ENCODE assay signal across 8 cellular contexts in genomic region chr3:197737319-197737649, GRCh38. TPM values are rescaled to one million over a fixed set of nuclear protein-coding genes. Genes with fewer than 3 reads are reported as not detected.
DNase-seq lines count a peak whose midpoint lies in the region; TF ChIP-seq lines count a peak whose summit lies in the region.

No MANE protein-coding gene starts in this region.

- no peak for TF ChIP-seq POLR2A in ovary (IDR thresholded peaks at IDR 0.05)

- H3K36me3 ChIP-seq in ES-I3 (ENCODE audit: insufficient read depth, low read length): no peaks in the 10 kb centered on the region
- H3K36me3 ChIP-seq in OCI-LY7 (ENCODE audit: insufficient read depth, low read length): peaks cover 15% of the 10 kb centered on the region
- H3K36me3 ChIP-seq in ovary: no peaks in the 10 kb centered on the region

- H3K4me2 ChIP-seq in OCI-LY7 (ENCODE audit: low read length): peak overlapping the region; percentile 87

- H3K27me3 ChIP-seq in ovary: no peaks in the 10 kb centered on the region

- intact Hi-C loops in OCI-LY7 (cut with micrococcal nuclease; ENCODE audit: unreplicated experiment): loop anchor here (1.0 to 2.0 kb wide), 2 partner anchors 12 to 54 kb away; partner anchors contain the start of genes FYTTD1 and LRCH3
- intact Hi-C loops in ovary (cut with DNase I): no loop called here

- no peak for TF ChIP-seq EP300 in ovary (IDR thresholded peaks at IDR 0.05)

- no peaks in the 10 kb centered on the region for H4K20me1 ChIP-seq in OCI-LY7 (ENCODE audit: insufficient read depth, low read length)

- H2AFZ ChIP-seq in OCI-LY7 (ENCODE audit: low read length): peak overlapping the region; percentile 60; the same call in 1 of the 2 replicates

- CTCF ChIA-PET in OCI-LY7 (lab: Charles Lee; ENCODE audit: unreplicated experiment): no interaction called here

- H3K27ac ChIP-seq in OCI-LY7 (ENCODE audit: low read depth, low read length, poor library complexity, severe bottlenecking) (peak overlapping the region; percentile 62), ovary (peak overlapping the region in 1 of 2 donors; percentile 49)

- peak overlapping the region; percentile 93 for H3K9ac ChIP-seq in ES-I3 (ENCODE audit: low read depth, low read length)

- 0 to 1% (median 1%) methylated on average over 6 of the region's 6 CpGs for WGBS in ovary, 3 donors

- TSS peak; percentile 91 for BruUV-seq in OCI-LY7 (replicated peaks; lab: Mats Ljungman, UMichigan)

- no peak for DNase-seq in OCI-LY7 (ENCODE audit: low spot score)
- no peak for DNase-seq in epithelial cell of proximal tubule (ENCODE audit: low read depth)
- no peak for DNase-seq in ovary
- no peak for DNase-seq in NCI-H2196 treated with DMSO at 0.1 percent for 48 hours (lab: John Stamatoyannopoulos, UW; ENCODE audit: unreplicated experiment)
- no peak for DNase-seq in NCI-H2171 treated with DMSO at 0.1 percent for 48 hours (lab: John Stamatoyannopoulos, UW)
- DNase-seq in Ammon's horn (ENCODE audit: low spot score): no peak
- no peak for DNase-seq in central memory CD4-positive, alpha-beta T cell

- POLR2A ChIA-PET in OCI-LY7 (lab: Charles Lee): interaction anchor here (1.0 to 3.7 kb wide), 3 partner anchors 10 to 429 kb away, joined by 4 to 13 read pairs (median 4); no protein-coding TSS in a partner anchor

- TF ChIP-seq CTCF in OCI-LY7 (conservative IDR thresholded peaks at IDR 0.05; ENCODE audit: low read length) (no peak), epithelial cell of proximal tubule (conservative IDR thresholded peaks at IDR 0.05; ENCODE audit: low read depth, low read length) (no peak), ovary (IDR thresholded peaks at IDR 0.05) (no peak)

- H3K4me3 ChIP-seq in OCI-LY7 (ENCODE audit: low read depth, low read length, poor library complexity, severe bottlenecking): peak overlapping the region; percentile 83
- H3K4me3 ChIP-seq in epithelial cell of proximal tubule (ENCODE audit: low read depth, low read length): peak overlapping the region; percentile 95
- peak overlapping the region; percentile 97 for H3K4me3 ChIP-seq in ovary

- H3K9me2 ChIP-seq in OCI-LY7 (ENCODE audit: insufficient read depth, low read length): no peaks in the 10 kb centered on the region

- H3K9me3 ChIP-seq in ES-I3 (ENCODE audit: control insufficient read depth, insufficient read depth, low read length) (no peaks in the 10 kb centered on the region), OCI-LY7 (ENCODE audit: low read length) (no peaks in the 10 kb centered on the region), ovary (no peaks in the 10 kb centered on the region)

- H3K4me1 ChIP-seq in ES-I3 (ENCODE audit: insufficient read depth, low read length): no peaks in the 10 kb centered on the region
- H3K4me1 ChIP-seq in OCI-LY7 (ENCODE audit: insufficient read depth, low read length, poor library complexity, severe bottlenecking): peaks cover 47% of the 10 kb centered on the region
- peaks cover 2% of the 10 kb centered on the region for H3K4me1 ChIP-seq in ovary (ENCODE audit: insufficient read depth)

- peaks cover 49% of the 10 kb centered on the region for H3K79me2 ChIP-seq in OCI-LY7 (ENCODE audit: insufficient read depth, low read depth, low read length)

RNA-seq across cellular contexts. Expression of gene RUBCN, which starts 0.6 kb away (rescaled TPM):
- total RNA-seq in OCI-LY7 (2014; rRNA removed; shearing (Covaris generic)): 37.1 and 45.1 TPM in 2 replicates
- total RNA-seq in OCI-LY7 (2022) (48.4 and 56.7 TPM in 2 replicates), epithelial cell of proximal tubule (24.6 and 42.0 TPM in 2 replicates), ovary (10 to 100 TPM; 20.0 to 36.2 (median 27.5) TPM)
- polyA plus RNA-seq in ovary: 10 to 100 TPM in 1 of 2 donors, 1 to 10 TPM in 1; 9.5 to 11.4 TPM

RNA-seq across cellular contexts. Expression of gene FYTTD1, which starts 12.4 kb away (rescaled TPM):
- total RNA-seq in OCI-LY7 (2014; rRNA removed; shearing (Covaris generic)): 47.6 and 63.8 TPM in 2 replicates
- total RNA-seq in OCI-LY7 (2022): 49.2 and 57.8 TPM in 2 replicates
- total RNA-seq in epithelial cell of proximal tubule: 21.0 and 26.0 TPM in 2 replicates
- total RNA-seq in ovary: 10 to 100 TPM; 23.8 to 70.5 (median 58.0) TPM
- polyA plus RNA-seq in ovary: 10 to 100 TPM; 16.8 to 49.6 TPM

RNA-seq across cellular contexts. Expression of gene LRCH3, which starts 53.8 kb away (rescaled TPM):
- total RNA-seq in OCI-LY7 (2014; rRNA removed; shearing (Covaris generic)): 39.0 and 44.2 TPM in 2 replicates
- total RNA-seq in OCI-LY7 (2022) (52.6 and 53.0 TPM in 2 replicates), epithelial cell of proximal tubule (15.4 and 19.5 TPM in 2 replicates), ovary (100 to 1,000 TPM in 2 of 7 donors, 10 to 100 TPM in 5; 44.4 to 192 (median 61.6) TPM)
- 10 to 100 TPM; 20.9 to 69.6 TPM for polyA plus RNA-seq in ovary
